25 cellular contexts compared by ENCODE assay signal in genomic region chr1:65156910-65157545, GRCh38.
"Had no signal": no experiment of that assay in that cellular context is flagged by ENCODE, and none has a peak within 500 bp of the region (broad histone marks: within the 10 kb centered on the region; RNA-seq: fewer than 3 reads in every experiment).

No MANE protein-coding gene starts in this region.

- H3K4me3 ChIP-seq: adrenal gland, ascending aorta, coronary artery, esophagus squamous epithelium, gastrocnemius medialis, lower lobe of right lung, prostate gland, thyroid gland had no signal

- H3K36me3 ChIP-seq: adrenal gland, brain microvascular endothelial cell, esophagus squamous epithelium, gastrocnemius medialis, lower lobe of right lung, prostate gland, thyroid gland had no signal

- DNase-seq: activated CD4-positive, alpha-beta T cell treated with anti-CD3 and anti-CD28 coated beads for 1 hour; activated CD4-positive, alpha-beta T cell treated with anti-CD3 and anti-CD28 coated beads, Interleukin-2, amount 50 U/mL, for 1 hour; activated CD8-positive, alpha-beta T cell treated with anti-CD3 and anti-CD28 coated beads, Interleukin-2, amount 10 ng/mL, durations not matched to agents 7 days and 5 days; activated naive CD4-positive, alpha-beta T cell; activated T-cell treated with anti-CD3 and anti-CD28 coated beads, Interleukin-2, amount 50 U/mL, for 1 hour; adrenal gland; brain microvascular endothelial cell; cerebellar nuclear complex; esophagus squamous epithelium; gastrocnemius medialis; left colon; lower lobe of right lung; mesendoderm; naive thymus-derived CD4-positive, alpha-beta T cell; stimulated activated CD4-positive, alpha-beta T cell treated with anti-CD3 and anti-CD28 coated beads, Interleukin-1b, Interleukin-23, amount 100 ng/mL, for 48 hours; substantia nigra; T-cell; thyroid gland had no signal

- H3K4me1 Mint-ChIP-seq: T-cell had no signal

- H3K4me1 ChIP-seq: adrenal gland, ascending aorta, gastrocnemius medialis, lower lobe of right lung, thyroid gland had no signal

- H3K27me3 ChIP-seq: adrenal gland, ascending aorta, brain microvascular endothelial cell, esophagus squamous epithelium, gastrocnemius medialis, thyroid gland had no signal

- H3K4me3 Mint-ChIP-seq: activated CD8-positive, alpha-beta T cell treated with anti-CD3 and anti-CD28 coated beads, Interleukin-2, amount 10 ng/mL, durations not matched to agents 7 days and 5 days; activated naive CD8-positive, alpha-beta T cell; naive thymus-derived CD4-positive, alpha-beta T cell; stimulated activated naive CD8-positive, alpha-beta T cell treated with anti-CD3 and anti-CD28 coated beads, Interleukin-15, Interleukin-2, amounts not matched to agents 100 ng/mL and 50 ng/mL, for 24 hours; T-cell; T-helper 2 cell treated with Interferon-gamma antibody and Interleukin-4, amounts not matched to agents 5 μg/mL and 100 μg/mL, for 36 hours had no signal

- H3K27ac Mint-ChIP-seq: activated CD8-positive, alpha-beta T cell treated with anti-CD3 and anti-CD28 coated beads, Interleukin-2, amount 10 ng/mL, durations not matched to agents 7 days and 5 days; activated naive CD8-positive, alpha-beta T cell; naive thymus-derived CD4-positive, alpha-beta T cell; stimulated activated naive CD8-positive, alpha-beta T cell treated with anti-CD3 and anti-CD28 coated beads, Interleukin-15, Interleukin-2, amounts not matched to agents 100 ng/mL and 50 ng/mL, for 24 hours; T-cell; T-helper 2 cell treated with Interferon-gamma antibody and Interleukin-4, amounts not matched to agents 5 μg/mL and 100 μg/mL, for 36 hours had no signal

- H3K9me3 Mint-ChIP-seq: stimulated activated naive CD8-positive, alpha-beta T cell treated with anti-CD3 and anti-CD28 coated beads, Interleukin-15, Interleukin-2, amounts not matched to agents 100 ng/mL and 50 ng/mL, for 24 hours; T-cell; T-helper 2 cell treated with Interferon-gamma antibody and Interleukin-4, amounts not matched to agents 5 μg/mL and 100 μg/mL, for 36 hours had no signal

- H3K27ac ChIP-seq: adrenal gland, ascending aorta, brain microvascular endothelial cell, coronary artery, esophagus squamous epithelium, gastrocnemius medialis, lower lobe of right lung, prostate gland, thyroid gland, VCaP had no signal

- H3K9me3 ChIP-seq: adrenal gland, ascending aorta, esophagus squamous epithelium, gastrocnemius medialis, lower lobe of right lung, prostate gland, thyroid gland had no signal

- ATAC-seq: activated CD8-positive, alpha-beta T cell treated with anti-CD3 and anti-CD28 coated beads, Interleukin-2, amount 10 ng/mL, durations not matched to agents 7 days and 5 days; gastrocnemius medialis; left colon; lower lobe of right lung; naive thymus-derived CD4-positive, alpha-beta T cell; T-cell had no signal

- H3K36me3 Mint-ChIP-seq: activated naive CD8-positive, alpha-beta T cell; T-cell had no signal
